Comparison of ENCODE assay signal across 13 cellular contexts in genomic region chr15:83657549-83657948, GRCh38. TPM values are rescaled to one million over a fixed set of nuclear protein-coding genes. Genes with fewer than 3 reads are reported as not detected.
DNase-seq lines count a peak whose midpoint lies in the region; ATAC-seq, FAIRE-seq and TF ChIP-seq lines count a peak whose summit lies in the region.
"Had no signal": no experiment of that assay in that cellular context is flagged by ENCODE, and none has a peak within 500 bp of the region (broad histone marks: within the 10 kb centered on the region; RNA-seq: fewer than 3 reads in every experiment).

No MANE protein-coding gene starts in this region.

- CTCF ChIA-PET in AG04450 (lab: Charles Lee), result no interaction called here
- CTCF ChIA-PET in HEK293T (lab: Yijun Ruan, JAX), result interaction anchor here (0.6 to 1.7 kb wide), 4 partner anchors 71 to 378 kb away, joined by 3 to 6 read pairs (median 3); no protein-coding TSS in a partner anchor

- FAIRE-seq in GM19239 (lab: Jason Lieb, UNC), result no peak

- TF ChIP-seq CTCF in AG04450 (IDR thresholded peaks at IDR 0.05; ENCODE audit: low read depth, low read length), result peak; percentile 13; the same call in 1 of the 2 replicates

- no peaks in the 10 kb centered on the region for H3K4me1 Mint-ChIP-seq in activated T-cell treated with anti-CD3 and anti-CD28 coated beads, Interleukin-2, amount 50 U/mL, for 4 hours (ENCODE audit: low read depth)
- H3K4me1 Mint-ChIP-seq: brain had no signal

- POLR2A ChIA-PET in AG04450 (lab: Yijun Ruan, JAX), result no interaction called here
- POLR2A ChIA-PET in HEK293T (lab: Yijun Ruan, JAX), result no interaction called here

- no peaks in the 10 kb centered on the region for H3K36me3 Mint-ChIP-seq in activated T-cell treated with anti-CD3 and anti-CD28 coated beads, Interleukin-2, amount 50 U/mL, for 4 hours (ENCODE audit: insufficient read depth)
- H3K36me3 Mint-ChIP-seq: brain had no signal

- H3K27me3 Mint-ChIP-seq in activated T-cell treated with anti-CD3 and anti-CD28 coated beads, Interleukin-2, amount 50 U/mL, for 4 hours (ENCODE audit: low read depth), result peaks cover 28% of the 10 kb centered on the region

- no peak overlapping the region for H3K27ac ChIP-seq in AG04450 (ENCODE audit: low read depth, low read length)
- H3K27ac ChIP-seq: SJSA1 had no signal

- DNase-seq in AG04450 (ENCODE audit: low read depth, low spot score) (no peak), HEK293T (ENCODE audit: extremely low spot score) (peak; percentile 52), cerebellar cortex (ENCODE audit: low spot score) (peak; percentile 5), left kidney (ENCODE audit: low read depth, low spot score) (peak; percentile 24), OCI-M1 (lab: John Stamatoyannopoulos, UW) (no peak), DMS79 treated with DMSO at 0.1 percent for 48 hours (lab: John Stamatoyannopoulos, UW) (no peak), GM19239 (ENCODE audit: insufficient read length, low spot score) (no peak)
- DNase-seq in activated T-cell treated with anti-CD3 and anti-CD28 coated beads, Interleukin-2, amount 50 U/mL, for 4 hours, result no peak
- DNase-seq: activated CD4-positive, CD25-positive, alpha-beta regulatory T cell; NCI-H345 had no signal

- no peaks in the 10 kb centered on the region for H3K9me3 Mint-ChIP-seq in activated T-cell treated with anti-CD3 and anti-CD28 coated beads, Interleukin-2, amount 50 U/mL, for 4 hours

- no peak overlapping the region for H3K4me3 Mint-ChIP-seq in activated T-cell treated with anti-CD3 and anti-CD28 coated beads, Interleukin-2, amount 50 U/mL, for 4 hours

- H3K9me3 ChIP-seq in AG04450 (ENCODE audit: control insufficient read depth, insufficient read depth, low read length), result peaks cover 6% of the 10 kb centered on the region; the same call in 1 of the 2 replicates

- H3K27me3 ChIP-seq in AG04450 (ENCODE audit: control insufficient read depth, insufficient read depth, low read length), result peaks cover 31% of the 10 kb centered on the region
- H3K27me3 ChIP-seq: SJSA1 had no signal

- H3K4me3 ChIP-seq in AG04450 (ENCODE audit: low read depth, low read length), result no peak overlapping the region
- H3K4me3 ChIP-seq: SJSA1 had no signal

- no peak for ATAC-seq in activated T-cell treated with anti-CD3 and anti-CD28 coated beads, Interleukin-2, amount 50 U/mL, for 4 hours

TF ChIP-seq in HEK293T, 16 proteins besides CTCF, POLR2A, EP300 and RAD21:
- TF ChIP-seq FOXK2 (IDR thresholded peaks at IDR 0.05) (no peak), SP1 (IDR thresholded peaks at IDR 0.05) (no peak), PKNOX1 (IDR thresholded peaks at IDR 0.05) (no peak), BHLHE40 (IDR thresholded peaks at IDR 0.05; ENCODE audit: borderline replicate concordance) (no peak), TARDBP (IDR thresholded peaks at IDR 0.05) (no peak), CTBP1 (IDR thresholded peaks at IDR 0.05; ENCODE audit: borderline replicate concordance) (no peak), ELF4 (IDR thresholded peaks at IDR 0.05) (no peak), HDGF (IDR thresholded peaks at IDR 0.05; ENCODE audit: borderline replicate concordance) (no peak), LEF1 (IDR thresholded peaks at IDR 0.05; ENCODE audit: borderline replicate concordance) (no peak), NFRKB (IDR thresholded peaks at IDR 0.05) (no peak), L3MBTL2 (conservative IDR thresholded peaks at IDR 0.05) (no peak), SUZ12 (IDR thresholded peaks at IDR 0.05) (no peak), ZNF384 (IDR thresholded peaks at IDR 0.05) (no peak), FOXM1 (IDR thresholded peaks at IDR 0.05; ENCODE audit: borderline replicate concordance) (no peak), FOXA1 (IDR thresholded peaks at IDR 0.05) (no peak), ARNT (IDR thresholded peaks at IDR 0.05) (no peak)
TF ChIP-seq in HEK293T: peak in this region for 0.

RNA-seq across cellular contexts. Expression of gene ADAMTSL3, which starts 3.6 kb away (rescaled TPM):
- polyA plus RNA-seq in AG04450 (2011; rRNA removed), result 0.05 and 0.06 TPM in 2 replicates
- 0.09 TPM in 1 of 2 replicates, not detected in the other for polyA minus RNA-seq in AG04450 (2011; rRNA and poly(A)+ RNA removed)
- not detected for total RNA-seq in activated T-cell treated with anti-CD3 and anti-CD28 coated beads, Interleukin-2, amount 50 U/mL, for 4 hours
- polyA plus RNA-seq: BJ had no signal

Comparison
In these comparisons a context has a peak if more than half of its experiments do, and no peak if none do; other contexts are left out.
1. DNase-seq: peak in HEK293T (single experiment), cerebellar cortex (single experiment) and left kidney (single experiment); none in AG04450 (single experiment), activated T-cell treated with anti-CD3 and anti-CD28 coated beads, Interleukin-2, amount 50 U/mL, for 4 hours (single experiment), OCI-M1 (single experiment), DMS79 treated with DMSO at 0.1 percent for 48 hours (single experiment) and GM19239 (single experiment).